13 cellular contexts compared by ENCODE assay signal in genomic region chr15:101244039-101244781, GRCh38. TPM values are rescaled to one million over a fixed set of nuclear protein-coding genes. Genes with fewer than 3 reads are reported as not detected.
DNase-seq lines count a peak whose midpoint lies in the region; ATAC-seq and TF ChIP-seq lines count a peak whose summit lies in the region.
"Had no signal": no experiment of that assay in that cellular context is flagged by ENCODE, and none has a peak within 500 bp of the region (broad histone marks: within the 10 kb centered on the region; RNA-seq: fewer than 3 reads in every experiment).

No MANE protein-coding gene starts in this region.

- peaks cover 40% of the 10 kb centered on the region for H3K36me3 Mint-ChIP-seq in T-helper 2 cell treated with Interferon-gamma antibody and Interleukin-4, amounts not matched to agents 5 μg/mL and 100 μg/mL, for 36 hours (ENCODE audit: low read depth)

- no peaks in the 10 kb centered on the region for H3K27me3 ChIP-seq in left ventricle myocardium inferior (ENCODE audit: low read depth)
- H3K27me3 ChIP-seq in right atrium auricular region = no peaks in the 10 kb centered on the region

- POLR2A ChIA-PET in HEK293T (lab: Yijun Ruan, JAX) = no interaction called here

- peaks cover 8% of the 10 kb centered on the region for H3K36me3 ChIP-seq in left ventricle myocardium inferior
- no peaks in the 10 kb centered on the region for H3K36me3 ChIP-seq in right atrium auricular region

- peak overlapping the region; percentile 66 for H3K27ac ChIP-seq in left ventricle myocardium inferior (replicated peaks)
- peak overlapping the region in 1 of 2 donors; percentile 40 for H3K27ac ChIP-seq in right atrium auricular region
- H3K27ac ChIP-seq: epithelial cell of prostate had no signal

- DNase-seq in left ventricle myocardium inferior = no peak
- no peak for DNase-seq in right atrium auricular region (ENCODE audit: low spot score)
- no peak for DNase-seq in T-helper 2 cell treated with Interferon-gamma antibody and Interleukin-4, amounts not matched to agents 5 μg/mL and 100 μg/mL, for 36 hours (ENCODE audit: low spot score)
- peak; percentile 67 for DNase-seq in fibroblast of peridontal ligament (ENCODE audit: extremely low read depth)
- no peak for DNase-seq in NCI-H2171 (lab: John Stamatoyannopoulos, UW)
- no peak for DNase-seq in HEK293T (ENCODE audit: extremely low spot score)
- DNase-seq: lower lobe of right lung, NCI-H2107, small intestine had no signal

- CTCF ChIA-PET in HEK293T (lab: Yijun Ruan, JAX) = interaction anchor here (1.0 kb wide), 1 partner anchor 154 kb away, joined by 3 read pairs; no protein-coding TSS in a partner anchor

- no peaks in the 10 kb centered on the region for H3K9me3 Mint-ChIP-seq in T-helper 2 cell treated with Interferon-gamma antibody and Interleukin-4, amounts not matched to agents 5 μg/mL and 100 μg/mL, for 36 hours

- no peaks in the 10 kb centered on the region for H3K9me3 ChIP-seq in left ventricle myocardium inferior (replicated peaks)
- H3K9me3 ChIP-seq in right atrium auricular region = no peaks in the 10 kb centered on the region
- H3K9me3 ChIP-seq: lower lobe of right lung had no signal

- H3K4me1 Mint-ChIP-seq in T-helper 2 cell treated with Interferon-gamma antibody and Interleukin-4, amounts not matched to agents 5 μg/mL and 100 μg/mL, for 36 hours (ENCODE audit: low read depth) = peaks cover 87% of the 10 kb centered on the region

- intact Hi-C loops in left ventricle myocardium inferior (cut with micrococcal nuclease) = loop anchor here (10.0 kb wide), 1 partner anchor 119 kb away; no protein-coding TSS in a partner anchor

- TF ChIP-seq CTCF in left ventricle myocardium inferior (IDR thresholded peaks at IDR 0.05; ENCODE audit: borderline replicate concordance) (no peak), right atrium auricular region (IDR thresholded peaks at IDR 0.05) (no peak)

- H3K4me3 ChIP-seq in left ventricle myocardium inferior (no peak overlapping the region), right atrium auricular region (no peak overlapping the region)
- H3K4me3 ChIP-seq: lower lobe of right lung had no signal

- no peak for ATAC-seq in HG03460 (IDR thresholded peaks at IDR 0.05; ENCODE audit: unreplicated experiment)
- ATAC-seq in GM19395 (IDR thresholded peaks at IDR 0.05; ENCODE audit: unreplicated experiment) = no peak
- ATAC-seq: SK-N-SH treated with all-trans-retinoic acid at 6 μM for 48 hours had no signal

- no peaks in the 10 kb centered on the region for H3K27me3 Mint-ChIP-seq in T-helper 2 cell treated with Interferon-gamma antibody and Interleukin-4, amounts not matched to agents 5 μg/mL and 100 μg/mL, for 36 hours (ENCODE audit: low read depth)

- H3K27ac Mint-ChIP-seq in T-helper 2 cell treated with Interferon-gamma antibody and Interleukin-4, amounts not matched to agents 5 μg/mL and 100 μg/mL, for 36 hours = peak overlapping the region; percentile 64

- H3K4me1 ChIP-seq in left ventricle myocardium inferior = peaks cover 100% of the 10 kb centered on the region
- peaks cover 0 to 98% of the 10 kb centered on the region in 2 donors for H3K4me1 ChIP-seq in right atrium auricular region

- H3K4me3 Mint-ChIP-seq in T-helper 2 cell treated with Interferon-gamma antibody and Interleukin-4, amounts not matched to agents 5 μg/mL and 100 μg/mL, for 36 hours = peak overlapping the region; percentile 68

TF ChIP-seq in HEK293T, 16 proteins besides CTCF, POLR2A, EP300 and RAD21:
- TF ChIP-seq BHLHE40 (IDR thresholded peaks at IDR 0.05; ENCODE audit: borderline replicate concordance) (no peak), ZNF384 (IDR thresholded peaks at IDR 0.05) (no peak), LEF1 (IDR thresholded peaks at IDR 0.05; ENCODE audit: borderline replicate concordance) (no peak), HDGF (IDR thresholded peaks at IDR 0.05; ENCODE audit: borderline replicate concordance) (no peak), L3MBTL2 (conservative IDR thresholded peaks at IDR 0.05) (no peak), FOXK2 (IDR thresholded peaks at IDR 0.05) (no peak), TARDBP (IDR thresholded peaks at IDR 0.05) (no peak), ARNT (IDR thresholded peaks at IDR 0.05) (no peak), ELF4 (IDR thresholded peaks at IDR 0.05) (no peak)
TF ChIP-seq in HEK293T: peak in this region for 0.

RNA-seq across cellular contexts. Expression of gene CHSY1, which starts 7.6 kb away (rescaled TPM):
- 15.1 TPM for total RNA-seq in left ventricle myocardium inferior
- 10 to 100 TPM; 23.1 to 26.1 TPM for total RNA-seq in right atrium auricular region

RNA-seq across cellular contexts. Expression of gene SELENOS, which starts 33.1 kb away (rescaled TPM):
- total RNA-seq in left ventricle myocardium inferior = 50.6 TPM
- 10 to 100 TPM; 52.4 to 60.6 TPM for total RNA-seq in right atrium auricular region

RNA-seq across cellular contexts. Expression of gene SNRPA1, which starts 50.8 kb away (rescaled TPM):
- total RNA-seq in left ventricle myocardium inferior = 26.8 TPM
- total RNA-seq in right atrium auricular region = 10 to 100 TPM; 21.4 to 24.9 TPM
